Comparison of ENCODE assay signal across 28 cellular contexts in the genomic region with DNA sequence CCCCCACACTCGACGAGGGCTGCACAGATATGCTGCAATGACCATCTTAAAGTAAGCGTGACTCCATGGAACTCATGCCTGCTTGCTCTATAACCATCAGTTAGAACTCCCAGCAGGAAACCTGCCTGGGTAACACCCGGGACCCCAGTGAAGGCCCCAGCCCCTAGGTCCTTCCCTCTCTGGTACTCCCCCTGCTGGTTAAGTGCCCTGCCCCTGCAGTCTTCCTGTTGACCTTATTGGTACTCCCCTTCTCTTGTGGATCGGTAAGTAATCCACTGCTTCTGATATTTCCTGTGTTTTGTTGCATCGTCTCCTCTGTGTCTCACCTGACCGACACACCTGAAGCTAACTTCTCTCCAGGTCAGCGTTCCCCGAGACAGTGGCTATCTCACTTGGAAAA.
DNase-seq lines count a peak whose midpoint lies in the region; ATAC-seq and TF ChIP-seq lines count a peak whose summit lies in the region.
"Had no signal": no experiment of that assay in that cellular context is flagged by ENCODE, and none has a peak within 500 bp of the region (broad histone marks: within the 10 kb centered on the region; RNA-seq: fewer than 3 reads in every experiment).

No MANE protein-coding gene starts in this region.

- H3K9me3 Mint-ChIP-seq in endodermal cell = peaks cover 11% of the 10 kb centered on the region
- H3K9me3 Mint-ChIP-seq in progenitor cell of endocrine pancreas (ENCODE audit: low read depth) = peaks cover 7% of the 10 kb centered on the region
- H3K9me3 Mint-ChIP-seq in activated T-helper 17 cell treated with anti-CD3 and anti-CD28 coated beads, Interleukin-2, amount 50 U/mL, for 72 hours = peaks cover 8% of the 10 kb centered on the region

- DNase-seq in NCI-H82 (lab: John Stamatoyannopoulos, UW) (peak; percentile 28), NCI-H82 treated with DMSO at 0.1 percent for 48 hours (lab: John Stamatoyannopoulos, UW; ENCODE audit: unreplicated experiment) (no peak), NB4 (ENCODE audit: low read depth) (peak; percentile 7), endodermal cell (peak; percentile 85), progenitor cell of endocrine pancreas (ENCODE audit: low spot score, unreplicated experiment) (no peak), globus pallidus (ENCODE audit: low spot score) (no peak)
- DNase-seq: activated B cell treated with CpG ODN at 0.5 μM for 24 hours; activated CD4-positive, alpha-beta T cell treated with anti-CD3 and anti-CD28 coated beads, Interleukin-2, amount 50 U/mL, for 4 hours; activated CD8-positive, alpha-beta memory T cell treated with anti-CD3 and anti-CD28 coated beads, Interleukin-2, amount 50 U/mL, for 48 hours; activated effector memory CD4-positive, alpha-beta T cell treated with anti-CD3 and anti-CD28 coated beads, Interleukin-2, amount 50 U/mL, for 16 hours; Calu3; effector CD4-positive, alpha-beta T cell; erythroblast; foreskin keratinocyte; islet precursor cell; natural killer cell; NCI-H2081 treated with DMSO at 0.1 percent for 48 hours; NCI-H774; pancreas; Right ventricle myocardium superior; substantia nigra; T-helper 9 cell; upper lobe of right lung had no signal

- H3K27me3 ChIP-seq in endodermal cell (ENCODE audit: control insufficient read depth, insufficient read depth, low read length, poor library complexity, severe bottlenecking) = no peaks in the 10 kb centered on the region
- H3K27me3 ChIP-seq: pancreas, right atrium auricular region, upper lobe of right lung had no signal

- no peak overlapping the region for H3K27ac ChIP-seq in endodermal cell (ENCODE audit: low read depth, low read length)
- H3K27ac ChIP-seq: foreskin keratinocyte, pancreas, right atrium auricular region, upper lobe of right lung had no signal

- H3K36me3 ChIP-seq in endodermal cell (ENCODE audit: control insufficient read depth, insufficient read depth, low read length) = no peaks in the 10 kb centered on the region
- H3K36me3 ChIP-seq: HAP-1, pancreas, right atrium auricular region, upper lobe of right lung had no signal

- peaks cover 6% of the 10 kb centered on the region for H3K4me1 ChIP-seq in endodermal cell (ENCODE audit: control insufficient read depth, insufficient read depth, low read length)
- H3K4me1 ChIP-seq: HAP-1, pancreas, right atrium auricular region, upper lobe of right lung had no signal

- H3K4me1 Mint-ChIP-seq in endodermal cell (peaks cover 16% of the 10 kb centered on the region), progenitor cell of endocrine pancreas (ENCODE audit: low read depth) (peaks cover 5% of the 10 kb centered on the region)
- no peaks in the 10 kb centered on the region for H3K4me1 Mint-ChIP-seq in activated T-helper 17 cell treated with anti-CD3 and anti-CD28 coated beads, Interleukin-2, amount 50 U/mL, for 72 hours
- H3K4me1 Mint-ChIP-seq: activated B cell treated with CpG ODN at 0.5 μM for 24 hours had no signal

- H3K27me3 Mint-ChIP-seq in endodermal cell (ENCODE audit: insufficient read depth) (no peaks in the 10 kb centered on the region), progenitor cell of endocrine pancreas (no peaks in the 10 kb centered on the region)
- H3K27me3 Mint-ChIP-seq in activated T-helper 17 cell treated with anti-CD3 and anti-CD28 coated beads, Interleukin-2, amount 50 U/mL, for 72 hours = peaks cover 10% of the 10 kb centered on the region

- no peak overlapping the region for H3K4me3 ChIP-seq in NB4 (ENCODE audit: low read depth, low read length)
- H3K4me3 ChIP-seq in endodermal cell (ENCODE audit: low read length) = no peak overlapping the region
- H3K4me3 ChIP-seq: HAP-1, pancreas, right atrium auricular region, upper lobe of right lung had no signal

- WGBS in endodermal cell (ENCODE audit: insufficient coverage in 1 of 2, insufficient read length in 1 of 2), 2 experiments = 88 to 91% methylated on average over 8 to 9 of the region's 9 CpGs

- TF ChIP-seq CTCF in NB4 (IDR thresholded peaks at IDR 0.05; ENCODE audit: low read depth, low read length) = peak; percentile 19
- peak; percentile 79 for TF ChIP-seq CTCF in endodermal cell (conservative IDR thresholded peaks at IDR 0.05)
- TF ChIP-seq CTCF in progenitor cell of endocrine pancreas (IDR thresholded peaks at IDR 0.05; ENCODE audit: unreplicated experiment) = peak; percentile 41

- no peak for TF ChIP-seq POLR2A in NB4 (IDR thresholded peaks at IDR 0.05; ENCODE audit: extremely low read depth, insufficient read length)

- H3K9me3 ChIP-seq in endodermal cell (ENCODE audit: control insufficient read depth, low read length) = peaks cover 17% of the 10 kb centered on the region
- H3K9me3 ChIP-seq: HAP-1, pancreas, upper lobe of right lung had no signal

- H3K4me3 Mint-ChIP-seq in endodermal cell = no peak overlapping the region
- H3K4me3 Mint-ChIP-seq in progenitor cell of endocrine pancreas (ENCODE audit: low read depth) = no peak overlapping the region
- H3K4me3 Mint-ChIP-seq in activated T-helper 17 cell treated with anti-CD3 and anti-CD28 coated beads, Interleukin-2, amount 50 U/mL, for 72 hours = no peak overlapping the region
- H3K4me3 Mint-ChIP-seq: activated B cell treated with CpG ODN at 0.5 μM for 24 hours, natural killer cell had no signal

- H3K27ac Mint-ChIP-seq in endodermal cell = no peak overlapping the region
- H3K27ac Mint-ChIP-seq in progenitor cell of endocrine pancreas = no peak overlapping the region
- H3K27ac Mint-ChIP-seq in activated T-helper 17 cell treated with anti-CD3 and anti-CD28 coated beads, Interleukin-2, amount 50 U/mL, for 72 hours = no peak overlapping the region
- H3K27ac Mint-ChIP-seq: activated B cell treated with CpG ODN at 0.5 μM for 24 hours, natural killer cell had no signal

- no peak for ATAC-seq in activated T-helper 17 cell treated with anti-CD3 and anti-CD28 coated beads, Interleukin-2, amount 50 U/mL, for 72 hours (replicated peaks)
- no peak for ATAC-seq in GM21447 (IDR thresholded peaks at IDR 0.05; ENCODE audit: unreplicated experiment)
- ATAC-seq: foreskin keratinocyte, HepG2, natural killer cell, pancreas, upper lobe of right lung had no signal

- H3K9ac ChIP-seq in endodermal cell (ENCODE audit: extremely low read depth, low read length, poor library complexity, severe bottlenecking) = no peak overlapping the region

- H3K36me3 Mint-ChIP-seq in endodermal cell (ENCODE audit: low read depth) = no peaks in the 10 kb centered on the region
- peaks cover 5% of the 10 kb centered on the region for H3K36me3 Mint-ChIP-seq in progenitor cell of endocrine pancreas (ENCODE audit: insufficient read depth)
- H3K36me3 Mint-ChIP-seq in activated T-helper 17 cell treated with anti-CD3 and anti-CD28 coated beads, Interleukin-2, amount 50 U/mL, for 72 hours (ENCODE audit: low read depth) = no peaks in the 10 kb centered on the region

Comparison
In these comparisons a context has a peak if more than half of its experiments do, and no peak if none do; other contexts are left out.
1. DNase-seq: peak in NCI-H82 (single experiment), NB4 (single experiment) and endodermal cell (single experiment); none in NCI-H82 treated with DMSO at 0.1 percent for 48 hours (single experiment), progenitor cell of endocrine pancreas (single experiment) and globus pallidus (single experiment).
2. CTCF ChIP-seq: peak in every context shown above with its lines; median percentile 79 in endodermal cell; 41 in progenitor cell of endocrine pancreas; 19 in NB4.